17 cellular contexts compared by ENCODE assay signal in the genomic region with DNA sequence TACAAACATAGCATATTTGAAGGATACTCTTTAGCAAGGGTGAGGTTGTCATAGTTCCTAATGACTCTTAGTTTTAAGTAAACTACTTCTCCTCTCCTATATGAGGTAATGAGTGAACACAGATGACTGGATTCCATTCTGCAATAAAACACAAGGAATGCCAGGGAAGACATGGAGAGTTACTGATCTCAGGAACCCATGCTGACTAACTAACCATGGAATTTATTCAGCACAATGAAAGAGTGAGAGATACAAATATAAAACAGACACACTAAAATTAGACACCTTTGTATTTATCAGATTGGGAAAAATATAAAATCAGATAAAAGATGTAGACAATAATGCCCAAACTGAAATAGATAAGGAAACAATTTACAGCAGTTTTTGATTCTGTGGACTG.
DNase-seq lines count a peak whose midpoint lies in the region; TF ChIP-seq lines count a peak whose summit lies in the region.
"Had no signal": no experiment of that assay in that cellular context is flagged by ENCODE, and none has a peak within 500 bp of the region (broad histone marks: within the 10 kb centered on the region; RNA-seq: fewer than 3 reads in every experiment).

No MANE protein-coding gene starts in this region.

- peak; percentile 60 for DNase-seq in HT1080 (ENCODE audit: low read depth)
- peak; percentile 78 for DNase-seq in astrocyte of the hippocampus (ENCODE audit: low read depth, low spot score)
- peak; percentile 3 to 67 for DNase-seq in foreskin fibroblast
- DNase-seq in skeletal muscle cell (ENCODE audit: low read depth), result peak; percentile 66
- DNase-seq in H7, result no peak
- no peak for DNase-seq in UCSD-AML1 (lab: John Stamatoyannopoulos, UW; ENCODE audit: unreplicated experiment)
- DNase-seq in NCI-H2227 treated with DMSO at 0.1 percent for 48 hours (lab: John Stamatoyannopoulos, UW), result no peak
- DNase-seq in NCI-H748 treated with DMSO at 0.1 percent for 48 hours (lab: John Stamatoyannopoulos, UW), result no peak
- DNase-seq: activated CD4-positive, alpha-beta memory T cell treated with anti-CD3 and anti-CD28 coated beads, Interleukin-2, amount 10 ng/mL, durations not matched to agents 7 days and 5 days; anterior cingulate cortex; DMS153; glutamatergic neuron; GM23248; NCI-H1105 treated with DMSO at 0.1 percent for 48 hours; pancreas; stimulated activated CD4-positive, alpha-beta T cell treated with anti-CD3 and anti-CD28 coated beads, Interleukin-12 subunit alpha, Interleukin-12 subunit beta, amount 100 ng/mL, for 4 hours had no signal

- no peaks in the 10 kb centered on the region for H3K36me3 ChIP-seq in H7 (replicated peaks; ENCODE audit: control insufficient read depth, insufficient read depth, low read length)
- H3K36me3 ChIP-seq: BLaER1, pancreas had no signal

- H3K27me3 ChIP-seq in H7 (ENCODE audit: control insufficient read depth, insufficient read depth, low read length), result no peaks in the 10 kb centered on the region
- H3K27me3 ChIP-seq: BLaER1, pancreas had no signal

- H3K4me3 ChIP-seq in foreskin fibroblast (ENCODE audit: low read depth in 1 of 2, low read length in 2 of 2) (no peak overlapping the region), skeletal muscle cell (ENCODE audit: low read depth, low read length) (no peak overlapping the region), H7 (ENCODE audit: insufficient read depth, low read depth, low read length) (no peak overlapping the region)
- H3K4me3 ChIP-seq: BLaER1, GM23248, pancreas had no signal

- no peak for TF ChIP-seq CTCF in foreskin fibroblast (IDR thresholded peaks at IDR 0.05; ENCODE audit: low read depth, low read length)

Comparison
In these comparisons a context has a peak if more than half of its experiments do, and no peak if none do; other contexts are left out.
1. DNase-seq: peak in HT1080 (single experiment), astrocyte of the hippocampus (single experiment), foreskin fibroblast (2 of 2) and skeletal muscle cell (single experiment); none in H7 (single experiment), UCSD-AML1 (single experiment), NCI-H2227 treated with DMSO at 0.1 percent for 48 hours (single experiment) and NCI-H748 treated with DMSO at 0.1 percent for 48 hours (single experiment).